Comparison of ENCODE assay signal across 1 cellular context in the genomic region with DNA sequence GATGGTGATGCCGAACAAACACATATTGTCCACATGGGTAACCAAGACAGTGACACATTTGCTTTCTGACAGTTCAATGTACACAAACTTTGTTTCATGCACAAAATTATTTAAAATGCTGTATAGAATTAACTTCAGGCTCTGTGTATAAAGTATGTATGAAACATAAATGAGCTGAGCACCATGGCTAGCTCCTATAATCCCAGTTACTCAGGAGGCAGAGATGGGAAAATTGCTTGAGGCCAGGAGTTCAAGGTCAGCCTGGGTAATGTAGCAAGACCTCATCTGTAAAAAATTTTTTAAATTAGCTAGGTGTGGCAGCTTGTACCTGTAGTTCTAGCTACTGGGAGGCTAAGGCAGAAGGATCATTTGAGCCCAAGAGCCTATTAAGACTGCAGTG.
TF ChIP-seq lines count a peak whose summit lies in the region.

No MANE protein-coding gene starts in this region.

TF ChIP-seq in SK-N-SH, 30 proteins besides CTCF, POLR2A, EP300 and RAD21 (continued from another document):
- TF ChIP-seq, protein P1, sequence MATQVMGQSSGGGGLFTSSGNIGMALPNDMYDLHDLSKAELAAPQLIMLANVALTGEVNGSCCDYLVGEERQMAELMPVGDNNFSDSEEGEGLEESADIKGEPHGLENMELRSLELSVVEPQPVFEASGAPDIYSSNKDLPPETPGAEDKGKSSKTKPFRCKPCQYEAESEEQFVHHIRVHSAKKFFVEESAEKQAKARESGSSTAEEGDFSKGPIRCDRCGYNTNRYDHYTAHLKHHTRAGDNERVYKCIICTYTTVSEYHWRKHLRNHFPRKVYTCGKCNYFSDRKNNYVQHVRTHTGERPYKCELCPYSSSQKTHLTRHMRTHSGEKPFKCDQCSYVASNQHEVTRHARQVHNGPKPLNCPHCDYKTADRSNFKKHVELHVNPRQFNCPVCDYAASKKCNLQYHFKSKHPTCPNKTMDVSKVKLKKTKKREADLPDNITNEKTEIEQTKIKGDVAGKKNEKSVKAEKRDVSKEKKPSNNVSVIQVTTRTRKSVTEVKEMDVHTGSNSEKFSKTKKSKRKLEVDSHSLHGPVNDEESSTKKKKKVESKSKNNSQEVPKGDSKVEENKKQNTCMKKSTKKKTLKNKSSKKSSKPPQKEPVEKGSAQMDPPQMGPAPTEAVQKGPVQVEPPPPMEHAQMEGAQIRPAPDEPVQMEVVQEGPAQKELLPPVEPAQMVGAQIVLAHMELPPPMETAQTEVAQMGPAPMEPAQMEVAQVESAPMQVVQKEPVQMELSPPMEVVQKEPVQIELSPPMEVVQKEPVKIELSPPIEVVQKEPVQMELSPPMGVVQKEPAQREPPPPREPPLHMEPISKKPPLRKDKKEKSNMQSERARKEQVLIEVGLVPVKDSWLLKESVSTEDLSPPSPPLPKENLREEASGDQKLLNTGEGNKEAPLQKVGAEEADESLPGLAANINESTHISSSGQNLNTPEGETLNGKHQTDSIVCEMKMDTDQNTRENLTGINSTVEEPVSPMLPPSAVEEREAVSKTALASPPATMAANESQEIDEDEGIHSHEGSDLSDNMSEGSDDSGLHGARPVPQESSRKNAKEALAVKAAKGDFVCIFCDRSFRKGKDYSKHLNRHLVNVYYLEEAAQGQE (IDR thresholded peaks at IDR 0.05; ENCODE audit: low read depth, low read length): peak; percentile 55; the same call in 1 of the 2 replicates
- TF ChIP-seq TEAD4 (IDR thresholded peaks at IDR 0.05; ENCODE audit: borderline replicate concordance, insufficient read depth) (no peak), TCF12 (IDR thresholded peaks at IDR 0.05) (no peak)
